ENCODE assay signal across 8 cellular contexts in genomic region chr22:37657590-37658132, GRCh38. TPM values are rescaled to one million over a fixed set of nuclear protein-coding genes. Genes with fewer than 3 reads are reported as not detected.
DNase-seq lines count a peak whose midpoint lies in the region; ATAC-seq and TF ChIP-seq lines count a peak whose summit lies in the region.

No MANE protein-coding gene starts in this region.

- H3K27me3 ChIP-seq in CD8-positive, alpha-beta memory T cell (ENCODE audit: insufficient read depth, low read length, poor library complexity, severe bottlenecking), result no peaks in the 10 kb centered on the region
- H3K27me3 ChIP-seq in KMS-11 (ENCODE audit: insufficient read depth, low read depth) (no peaks in the 10 kb centered on the region), breast epithelium (no peaks in the 10 kb centered on the region), mononuclear cell (ENCODE audit: insufficient read depth, low read length) (no peaks in the 10 kb centered on the region)

- H3K79me2 ChIP-seq in KMS-11 (ENCODE audit: insufficient read depth, low read depth), result peaks cover 32% of the 10 kb centered on the region

- peaks cover 7% of the 10 kb centered on the region for H4K20me1 ChIP-seq in KMS-11 (ENCODE audit: insufficient read depth)

- peak overlapping the region; percentile 69 for H3K4me3 ChIP-seq in CD8-positive, alpha-beta memory T cell (ENCODE audit: low read length)
- H3K4me3 ChIP-seq in KMS-11 (IDR thresholded peaks at IDR 0.05; ENCODE audit: insufficient read depth, low read depth, low read length) (no peak overlapping the region), breast epithelium (peak overlapping the region; percentile 46 to 97 (median 71)), mononuclear cell (ENCODE audit: low read length) (peak overlapping the region; percentile 34)

- peaks cover 0 to 30% (median 0%) of the 10 kb centered on the region in 3 donors for H3K36me3 Mint-ChIP-seq in CD8-positive, alpha-beta memory T cell

- H3K27ac ChIP-seq in CD8-positive, alpha-beta memory T cell (ENCODE audit: low read depth, low read length), result peak overlapping the region; percentile 52
- peak overlapping the region; percentile 37; the same call in 1 of the 2 replicates for H3K27ac ChIP-seq in KMS-11
- peak overlapping the region; percentile 76 to 79 for H3K27ac ChIP-seq in breast epithelium

- H3K27me3 Mint-ChIP-seq in CD8-positive, alpha-beta memory T cell, result no peaks in the 10 kb centered on the region

- peak overlapping the region; percentile 91 for H2AFZ ChIP-seq in KMS-11 (ENCODE audit: low read depth)

- POLR2A ChIA-PET in CD8-positive, alpha-beta memory T cell (lab: Charles Lee), result interaction anchor here (0.7 to 4.3 kb wide), 17 partner anchors 9 to 619 kb away, joined by 3 to 59 read pairs (median 8); partner anchors contain the start of genes GGA1, LGALS1 and NOL12

- no peak for ATAC-seq in HG03439 (IDR thresholded peaks at IDR 0.05; ENCODE audit: unreplicated experiment)

- no peaks in the 10 kb centered on the region for H3K9me3 ChIP-seq in CD8-positive, alpha-beta memory T cell (ENCODE audit: low read length)
- H3K9me3 ChIP-seq in breast epithelium (no peaks in the 10 kb centered on the region), mononuclear cell (ENCODE audit: low read depth, low read length) (no peaks in the 10 kb centered on the region)

- H3K4me2 ChIP-seq in KMS-11, result peak overlapping the region; percentile 85

- intact Hi-C loops in breast epithelium (cut with DNase I; ENCODE audit: low total_unique reads), result loop anchor here (10.0 kb wide), 1 partner anchor 137 kb away; no protein-coding TSS in a partner anchor

- TF ChIP-seq CTCF in KMS-11 (conservative IDR thresholded peaks at IDR 0.05; ENCODE audit: low read depth, low read length) (no peak), breast epithelium (IDR thresholded peaks at IDR 0.05) (no peak)

- peak overlapping the region; percentile 66 to 97 (median 94) for H3K27ac Mint-ChIP-seq in CD8-positive, alpha-beta memory T cell

- CTCF ChIA-PET in CD8-positive, alpha-beta memory T cell (lab: Charles Lee), result interaction anchor here (0.9 to 20.3 kb wide), 13 partner anchors 10 to 206 kb away, joined by 3 to 285 read pairs (median 7); partner anchors contain the start of genes GGA1, LGALS1 and SH3BP1

- H3K4me3 Mint-ChIP-seq in CD8-positive, alpha-beta memory T cell, result peak overlapping the region; percentile 84 to 91 (median 87)

- no peak for TF ChIP-seq POLR2A in breast epithelium (IDR thresholded peaks at IDR 0.05)

- H3K9ac ChIP-seq in KMS-11, result peak overlapping the region; percentile 16; the same call in 1 of the 2 replicates

- no peaks in the 10 kb centered on the region for H3K9me3 Mint-ChIP-seq in CD8-positive, alpha-beta memory T cell

- H3K4me1 ChIP-seq in CD8-positive, alpha-beta memory T cell (ENCODE audit: insufficient read depth, low read length), result peaks cover 31% of the 10 kb centered on the region
- peaks cover 22% of the 10 kb centered on the region for H3K4me1 ChIP-seq in KMS-11 (ENCODE audit: low read depth, poor library complexity, severe bottlenecking)
- H3K4me1 ChIP-seq in breast epithelium, result peaks cover 4 to 17% of the 10 kb centered on the region in 2 donors
- H3K4me1 ChIP-seq in mononuclear cell (ENCODE audit: insufficient read depth, low read length), result peaks cover 44% of the 10 kb centered on the region

- no peak for DNase-seq in CD8-positive, alpha-beta memory T cell
- DNase-seq in breast epithelium (ENCODE audit: low spot score in 2 of 2) (no peak), amniotic stem cell (lab: John Stamatoyannopoulos, UW) (no peak), NCI-H524 treated with DMSO at 0.1 percent for 48 hours (lab: John Stamatoyannopoulos, UW) (no peak), ecto neural progenitor cell (ENCODE audit: low spot score) (no peak)

- peaks cover 34 to 44% (median 36%) of the 10 kb centered on the region in 3 donors for H3K4me1 Mint-ChIP-seq in CD8-positive, alpha-beta memory T cell

- H3K36me3 ChIP-seq in CD8-positive, alpha-beta memory T cell (ENCODE audit: insufficient read depth, low read length), result peaks cover 14% of the 10 kb centered on the region
- H3K36me3 ChIP-seq in KMS-11 (ENCODE audit: insufficient read depth) (no peaks in the 10 kb centered on the region), breast epithelium (no peaks in the 10 kb centered on the region)

RNA-seq across cellular contexts. Expression of gene PDXP, which starts 0.9 kb away (rescaled TPM):
- total RNA-seq in CD8-positive, alpha-beta memory T cell, result 10 to 100 TPM; 36.0 to 37.8 TPM
- polyA plus RNA-seq in CD8-positive, alpha-beta memory T cell, result 7.1 TPM
- total RNA-seq in breast epithelium, result 1 to 10 TPM; 4.2 to 6.9 (median 4.2) TPM
- 2.7 TPM for total RNA-seq in mononuclear cell

RNA-seq across cellular contexts. Expression of gene LGALS1, which starts 17.8 kb away (rescaled TPM):
- total RNA-seq in CD8-positive, alpha-beta memory T cell, result 100 to 1,000 TPM; 204 to 223 TPM
- 182 TPM for polyA plus RNA-seq in CD8-positive, alpha-beta memory T cell
- 1,000 to 10,000 TPM in 1 of 3 donors, 100 to 1,000 TPM in 2; 621 to 2,412 (median 641) TPM for total RNA-seq in breast epithelium
- total RNA-seq in mononuclear cell, result 260 TPM

RNA-seq across cellular contexts. Expression of gene SH3BP1, which starts 18.2 kb away (rescaled TPM):
- total RNA-seq in CD8-positive, alpha-beta memory T cell, result 10 to 100 TPM; 93.1 to 94.6 TPM
- 32.3 TPM for polyA plus RNA-seq in CD8-positive, alpha-beta memory T cell
- total RNA-seq in breast epithelium (1 to 10 TPM; 3.8 to 8.8 (median 7.3) TPM), mononuclear cell (64.0 TPM)

RNA-seq across cellular contexts. Expression of gene NOL12, which starts 28.5 kb away (rescaled TPM):
- 10 to 100 TPM; 53.6 to 57.2 TPM for total RNA-seq in CD8-positive, alpha-beta memory T cell
- 38.3 TPM for polyA plus RNA-seq in CD8-positive, alpha-beta memory T cell
- total RNA-seq in breast epithelium, result 10 to 100 TPM; 24.5 to 29.4 (median 24.6) TPM
- 21.0 TPM for total RNA-seq in mononuclear cell

RNA-seq across cellular contexts. Expression of gene TRIOBP, which starts 39.2 kb away (rescaled TPM):
- total RNA-seq in CD8-positive, alpha-beta memory T cell, result 10 to 100 TPM; 26.1 to 26.7 TPM
- 13.6 TPM for polyA plus RNA-seq in CD8-positive, alpha-beta memory T cell
- total RNA-seq in breast epithelium (10 to 100 TPM; 78.3 to 95.0 (median 88.3) TPM), mononuclear cell (30.0 TPM)
